Comparison of ENCODE assay signal across 8 cellular contexts in the genomic region with DNA sequence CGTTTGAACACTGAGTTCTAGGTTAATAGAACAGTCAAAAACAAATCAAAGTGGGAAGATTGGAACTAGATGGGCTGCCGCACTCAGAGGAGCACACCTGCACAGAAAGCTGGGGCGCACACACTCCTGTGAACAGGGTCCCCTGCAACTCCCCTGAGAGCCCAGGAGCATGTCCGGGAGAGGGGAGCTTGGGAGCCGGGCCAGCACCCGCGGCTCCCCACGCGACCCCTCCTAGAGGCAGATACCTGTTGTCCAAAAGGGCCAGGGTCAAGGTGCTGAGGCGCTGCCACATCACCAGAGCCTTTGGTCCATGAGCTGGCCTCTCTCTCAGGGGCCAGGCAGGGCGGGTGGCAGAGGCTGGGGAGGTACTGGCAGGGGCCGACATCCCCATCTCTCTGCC. TPM values are rescaled to one million over a fixed set of nuclear protein-coding genes. Genes with fewer than 3 reads are reported as not detected.
"Had no signal": no experiment of that assay in that cellular context is flagged by ENCODE, and none has a peak within 500 bp of the region (broad histone marks: within the 10 kb centered on the region; RNA-seq: fewer than 3 reads in every experiment).

No MANE protein-coding gene starts in this region.

- ATAC-seq: HepG2, K562 had no signal

- H3K27ac ChIP-seq: HL-60 had no signal

- H3K27ac Mint-ChIP-seq: IgD-negative memory B cell had no signal

- H3K4me3 Mint-ChIP-seq: IgD-negative memory B cell had no signal

- H3K4me3 ChIP-seq: K562 had no signal

- DNase-seq: IMR-90, KBM-7 had no signal

RNA-seq across cellular contexts. Expression of gene NKX6-2, which starts 5.6 kb away (rescaled TPM):
- total RNA-seq: HepG2, HT-29, HT1080, IMR-90, K562 had no signal
